In the genomic region with DNA sequence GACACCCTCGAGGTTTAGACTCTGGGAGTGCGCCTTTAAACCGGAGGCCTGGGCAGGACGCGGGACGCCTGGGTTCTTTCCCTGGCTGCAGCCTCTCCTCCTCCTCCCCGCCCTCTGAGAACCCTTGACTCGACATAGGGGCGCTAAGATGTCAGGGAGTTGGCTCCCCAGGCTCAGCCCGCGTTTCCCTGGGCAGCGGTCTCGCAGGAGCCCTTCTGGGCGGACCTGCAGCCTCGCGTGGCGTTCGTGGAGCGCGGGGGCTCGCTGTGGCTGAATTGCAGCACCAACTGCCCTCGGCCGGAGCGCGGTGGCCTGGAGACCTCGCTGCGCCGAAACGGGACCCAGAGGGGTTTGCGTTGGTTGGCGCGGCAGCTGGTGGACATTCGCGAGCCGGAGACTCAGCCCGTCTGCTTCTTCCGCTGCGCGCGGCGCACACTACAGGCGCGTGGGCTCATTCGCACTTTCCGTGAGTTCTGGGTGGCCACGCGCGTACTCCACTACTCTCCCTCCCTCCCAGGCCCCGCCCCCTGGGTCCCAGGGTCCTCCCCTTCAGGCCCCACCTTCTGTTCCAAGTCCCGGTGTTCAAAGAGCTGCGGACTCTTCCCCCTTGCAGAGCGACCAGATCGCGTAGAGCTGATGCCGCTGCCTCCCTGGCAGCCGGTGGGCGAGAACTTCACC, we compare ENCODE assay signal across 8 cellular contexts.
A peak's percentile ranks its signal among the peaks of the same experiment; 100 is the strongest.
DNase-seq lines count a peak whose midpoint lies in the region; ATAC-seq lines count a peak whose summit lies in the region.

No MANE protein-coding gene starts in this region.

- peaks cover 5% of the 10 kb centered on the region for H3K36me3 Mint-ChIP-seq in activated T-cell treated with anti-CD3 and anti-CD28 coated beads, Interleukin-2, amount 50 U/mL, for 24 hours (ENCODE audit: low read depth)

- peaks cover 85% of the 10 kb centered on the region for H3K4me1 Mint-ChIP-seq in activated T-cell treated with anti-CD3 and anti-CD28 coated beads, Interleukin-2, amount 50 U/mL, for 24 hours (ENCODE audit: low read depth)

- DNase-seq in GDM1 (lab: John Stamatoyannopoulos, UW) (peak; percentile 56), NCI-H1105 treated with DMSO at 0.1 percent for 48 hours (lab: John Stamatoyannopoulos, UW) (peak; percentile 34), germinal center (ENCODE audit: low spot score) (peak; percentile 55), posterior cingulate gyrus (peak in 6 of 10 donors; percentile 53 to 94 (median 75)), foreskin melanocyte (no peak), SKM-1 treated with dmso at 0.1 percent for 144 hours (lab: John Stamatoyannopoulos, UW; ENCODE audit: unreplicated experiment) (no peak)
- DNase-seq in activated T-cell treated with anti-CD3 and anti-CD28 coated beads, Interleukin-2, amount 50 U/mL, for 24 hours, result peak; percentile 70

- H3K27me3 Mint-ChIP-seq in activated T-cell treated with anti-CD3 and anti-CD28 coated beads, Interleukin-2, amount 50 U/mL, for 24 hours, result peaks cover 89% of the 10 kb centered on the region

- no peaks in the 10 kb centered on the region for H3K9me3 Mint-ChIP-seq in activated T-cell treated with anti-CD3 and anti-CD28 coated beads, Interleukin-2, amount 50 U/mL, for 24 hours

- H3K4me3 Mint-ChIP-seq in activated T-cell treated with anti-CD3 and anti-CD28 coated beads, Interleukin-2, amount 50 U/mL, for 24 hours, result peak overlapping the region; percentile 70

- intact Hi-C loops in posterior cingulate gyrus (cut with DNase I), result no loop called here

- ATAC-seq in HG03095 (IDR thresholded peaks at IDR 0.05; ENCODE audit: unreplicated experiment), result no peak

- H3K27ac Mint-ChIP-seq in activated T-cell treated with anti-CD3 and anti-CD28 coated beads, Interleukin-2, amount 50 U/mL, for 24 hours, result peak overlapping the region; percentile 71

Comparison
In these comparisons a context has a peak if more than half of its experiments do, and no peak if none do; other contexts are left out.
1. DNase-seq: peak in GDM1 (single experiment), NCI-H1105 treated with DMSO at 0.1 percent for 48 hours (single experiment), activated T-cell treated with anti-CD3 and anti-CD28 coated beads, Interleukin-2, amount 50 U/mL, for 24 hours (single experiment), germinal center (single experiment) and posterior cingulate gyrus (6 of 10); none in foreskin melanocyte (single experiment) and SKM-1 treated with dmso at 0.1 percent for 144 hours (single experiment).